In the genomic region with DNA sequence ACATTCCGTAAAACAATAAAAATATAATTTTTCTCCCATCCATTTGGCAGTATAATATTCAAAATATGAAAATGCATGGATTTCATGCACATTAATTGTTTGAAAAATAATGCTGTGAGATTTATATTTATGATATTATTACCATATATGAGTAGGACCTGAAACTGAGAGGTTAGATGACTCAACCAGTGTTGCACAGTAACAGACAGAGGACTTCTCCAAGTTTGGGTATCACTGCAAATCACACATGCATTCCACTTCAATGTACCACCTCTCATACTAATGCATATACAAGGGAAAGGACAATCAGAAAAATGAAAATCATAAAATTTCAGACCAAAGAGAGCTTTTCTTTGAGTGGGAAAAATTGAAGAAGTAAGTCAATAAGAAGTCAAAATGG, we compare ENCODE assay signal across 35 cellular contexts.
"Had no signal": no experiment of that assay in that cellular context is flagged by ENCODE, and none has a peak within 500 bp of the region (broad histone marks: within the 10 kb centered on the region; RNA-seq: fewer than 3 reads in every experiment).

No MANE protein-coding gene starts in this region.

- H3K27ac ChIP-seq: KMS-11 had no signal

- H3K4me2 ChIP-seq: KMS-11 had no signal

- DNase-seq: Karpas-422, Kasumi-1, KG1, MG63, MM.1S, MV-4-11, NCI-H1048, NCI-H1092, NCI-H1092 treated with DMSO at 0.1 percent for 48 hours, NCI-H1105, NCI-H1105 treated with DMSO at 0.1 percent for 48 hours, NCI-H1417, NCI-H1417 treated with DMSO at 0.1 percent for 48 hours, NCI-H1436, NCI-H1436 treated with DMSO at 0.1 percent for 48 hours, NCI-H146, NCI-H1694, NCI-H1694 treated with DMSO at 0.1 percent for 48 hours, NCI-H187, NCI-H187 treated with DMSO at 0.1 percent for 48 hours, NCI-H1930, NCI-H2029, NCI-H2029 treated with DMSO at 0.1 percent for 48 hours, NCI-H2081, NCI-H2081 treated with DMSO at 0.1 percent for 48 hours, NCI-H2107, NCI-H2171, NCI-H2171 treated with DMSO at 0.1 percent for 48 hours, NCI-H2227 treated with DMSO at 0.1 percent for 48 hours, NCI-H226, NCI-H345, NCI-H446, NCI-H446 treated with DMSO at 0.1 percent for 48 hours, NCI-H510A had no signal

- H3K9me3 ChIP-seq: MG63 had no signal

- H3K4me3 ChIP-seq: MG63 had no signal

- H3K9ac ChIP-seq: KMS-11 had no signal

- H3K27me3 ChIP-seq: MG63 had no signal

- H3K36me3 ChIP-seq: MG63 had no signal
